In genomic region chr11:22625448-22626287, GRCh38 we compare ENCODE assay signal across 1 cellular context.
TF ChIP-seq lines count a peak whose summit lies in the region.

Gene FANCF (minus strand): TSS chr11:22625823. CDS start chr11:22625810, 13 bp downstream.

TF ChIP-seq in K562, 482 proteins besides CTCF, POLR2A, EP300 and RAD21 (continued from another document and continues in another):
- TF ChIP-seq ELK1 (CRISPR knock-in tag; IDR thresholded peaks at IDR 0.05) (no peak), TARDBP (IDR thresholded peaks at IDR 0.05) (no peak), SMAD1 (IDR thresholded peaks at IDR 0.05; ENCODE audit: low read depth, low read length, partially characterized antibody) (peak; percentile 49), SMC3 (conservative IDR thresholded peaks at IDR 0.05; ENCODE audit: insufficient read depth, low read depth, low read length) (no peak), ZBTB1 (CRISPR knock-in tag; IDR thresholded peaks at IDR 0.05; ENCODE audit: borderline replicate concordance, low read depth) (no peak), C11orf30 (IDR thresholded peaks at IDR 0.05; ENCODE audit: low read depth) (peak; percentile 46; the same call in 1 of the 2 replicates), FOXK1 (CRISPR knock-in tag; IDR thresholded peaks at IDR 0.05; ENCODE audit: borderline replicate concordance) (no peak), TAF9B (IDR thresholded peaks at IDR 0.05; ENCODE audit: partially characterized antibody) (peak; percentile 42), POLR3G (IDR thresholded peaks at IDR 0.05; ENCODE audit: extremely low read depth, insufficient read length, insufficient replicate concordance) (no peak), NFRKB (IDR thresholded peaks at IDR 0.05; ENCODE audit: low read depth) (peak; percentile 61; the same call in 1 of the 2 replicates), PATZ1 (CRISPR knock-in tag; IDR thresholded peaks at IDR 0.05; ENCODE audit: borderline replicate concordance) (no peak), FOXA3 (CRISPR knock-in tag; conservative IDR thresholded peaks at IDR 0.05 in 1 of 2, IDR thresholded peaks at IDR 0.05 in 1 of 2) (no peak), RBFOX2 (IDR thresholded peaks at IDR 0.05; ENCODE audit: low read depth, low read length) (peak; percentile 90), ZFX (CRISPR knock-in tag; IDR thresholded peaks at IDR 0.05) (peak; percentile 95), TAF15 (IDR thresholded peaks at IDR 0.05; ENCODE audit: low read depth, low read length) (no peak), SIN3B (IDR thresholded peaks at IDR 0.05; ENCODE audit: low read depth) (peak; percentile 65), RUNX1 (IDR thresholded peaks at IDR 0.05; ENCODE audit: low read depth) (no peak), VEZF1 (CRISPR knock-in tag; IDR thresholded peaks at IDR 0.05) (peak; percentile 54), CTBP1 (IDR thresholded peaks at IDR 0.05; ENCODE audit: borderline replicate concordance) (no peak; the same call in none of the 2 replicates), ATF1 (CRISPR knock-in tag; IDR thresholded peaks at IDR 0.05) (peak; percentile 59), ATF1 (tag; IDR thresholded peaks at IDR 0.05) (peak; percentile 96), STAT5B (CRISPR knock-in tag; IDR thresholded peaks at IDR 0.05) (no peak), OTX1 (CRISPR knock-in tag; IDR thresholded peaks at IDR 0.05) (no peak), ZNF766 (CRISPR knock-in tag; conservative IDR thresholded peaks at IDR 0.05) (no peak), CEBPG (CRISPR knock-in tag; IDR thresholded peaks at IDR 0.05) (no peak), CEBPG (tag; conservative IDR thresholded peaks at IDR 0.05 in 1 of 2, IDR thresholded peaks at IDR 0.05 in 1 of 2) (no peak), MGA (IDR thresholded peaks at IDR 0.05) (peak; percentile 68), ZNF311 (CRISPR knock-in tag; IDR thresholded peaks at IDR 0.05) (no peak), SMAD2 (IDR thresholded peaks at IDR 0.05; ENCODE audit: low read depth, low read length) (no peak), XRCC3 (IDR thresholded peaks at IDR 0.05) (no peak), CXXC5 (CRISPR knock-in tag; IDR thresholded peaks at IDR 0.05) (peak; percentile 95), MEF2D (tag; conservative IDR thresholded peaks at IDR 0.05; ENCODE audit: low read depth) (no peak), TGIF2 (CRISPR knock-in tag; IDR thresholded peaks at IDR 0.05) (0 out of 2 replicates have a peak, but pooled peaks have one; percentile 33), NR1H2 (CRISPR knock-in tag; IDR thresholded peaks at IDR 0.05) (0 out of 2 replicates have a peak, but pooled peaks have one; percentile 71), ZFPM2 (CRISPR knock-in tag; IDR thresholded peaks at IDR 0.05) (no peak), HNRNPUL1 (IDR thresholded peaks at IDR 0.05; ENCODE audit: low read length) (no peak), ERF (CRISPR knock-in tag; IDR thresholded peaks at IDR 0.05) (peak; percentile 13; the same call in 1 of the 2 replicates), MBD2 (IDR thresholded peaks at IDR 0.05; ENCODE audit: borderline replicate concordance, low read depth) (peak; percentile 97), RBBP5 (IDR thresholded peaks at IDR 0.05; ENCODE audit: borderline replicate concordance, insufficient read depth, low read length, poor library complexity, severe bottlenecking) (peak; percentile 91), SNIP1 (IDR thresholded peaks at IDR 0.05; ENCODE audit: low read depth) (no peak), HDAC1 (IDR thresholded peaks at IDR 0.05) (peak in 1 of 2 experiments; percentile 97; a peak in 2 of 4 replicates), SNRNP70 (optimal IDR thresholded peaks at IDR 0.05; ENCODE audit: low read depth, low read length) (no peak), LCOR (CRISPR knock-in tag; IDR thresholded peaks at IDR 0.05) (peak; percentile 74), ZNF212 (CRISPR knock-in tag; IDR thresholded peaks at IDR 0.05) (no peak), NR2C2 (CRISPR knock-in tag; IDR thresholded peaks at IDR 0.05) (no peak), NR2C2 (tag; IDR thresholded peaks at IDR 0.05) (peak; percentile 57; the same call in 1 of the 2 replicates), LEF1 (IDR thresholded peaks at IDR 0.05) (0 out of 2 replicates have a peak, but pooled peaks have one; percentile 11), FOSL1 (tag; conservative IDR thresholded peaks at IDR 0.05) (no peak), THAP12 (CRISPR knock-in tag; IDR thresholded peaks at IDR 0.05) (0 out of 2 replicates have a peak, but pooled peaks have one; percentile 2), TRIM24 (IDR thresholded peaks at IDR 0.05) (no peak), NEUROD1 (IDR thresholded peaks at IDR 0.05; ENCODE audit: borderline replicate concordance, low read depth, low read length, partially characterized antibody) (peak; percentile 91), PTRF (tag; IDR thresholded peaks at IDR 0.05) (no peak), ZC3H8 (IDR thresholded peaks at IDR 0.05) (no peak), FIP1L1 (IDR thresholded peaks at IDR 0.05; ENCODE audit: low read depth, low read length, poor library complexity, severe bottlenecking) (peak; percentile 47), MAX (CRISPR knock-in tag; IDR thresholded peaks at IDR 0.05) (peak; percentile 85), ZBTB17 (CRISPR knock-in tag; IDR thresholded peaks at IDR 0.05) (0 out of 2 replicates have a peak, but pooled peaks have one; percentile 21), SUPT5H (IDR thresholded peaks at IDR 0.05) (peak; percentile 83)
